In the genomic region with DNA sequence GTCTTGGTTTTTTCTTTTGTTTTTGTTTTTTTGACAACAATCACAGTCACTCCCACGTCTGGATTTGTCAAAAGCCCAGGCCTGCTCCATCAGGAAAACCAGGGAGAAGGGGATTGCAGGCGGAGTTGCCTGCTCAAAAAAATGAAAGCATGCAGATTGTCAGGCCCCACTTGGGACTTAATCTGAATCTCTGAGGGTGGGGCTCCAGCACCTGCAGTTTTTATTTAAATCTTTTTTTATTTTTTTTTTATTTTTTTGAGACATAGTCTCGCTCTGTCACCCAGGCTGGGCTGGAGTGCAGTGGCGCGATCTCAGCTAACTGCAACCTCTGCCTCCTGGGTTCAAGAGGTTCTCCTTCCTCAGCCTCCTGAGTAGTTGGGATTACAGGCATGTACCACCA, we compare ENCODE assay signal across 17 cellular contexts.
A peak's percentile ranks its signal among the peaks of the same experiment; 100 is the strongest.
DNase-seq lines count a peak whose midpoint lies in the region; ATAC-seq and TF ChIP-seq lines count a peak whose summit lies in the region.
"Had no signal": no experiment of that assay in that cellular context is flagged by ENCODE, and none has a peak within 500 bp of the region (broad histone marks: within the 10 kb centered on the region; RNA-seq: fewer than 3 reads in every experiment).

No MANE protein-coding gene starts in this region.

- H3K4me1 ChIP-seq in BLaER1 treated with 17β-estradiol and CSF1 and Interleukin-3, amounts not matched to agents 10 nM and 100 nM: peaks cover 84 to 99% (median 94%) of the 10 kb centered on the region in 10 experiments
- peaks cover 87% of the 10 kb centered on the region for H3K4me1 ChIP-seq in DOHH2 (ENCODE audit: control insufficient read depth, low read length)

- POLR2A ChIA-PET in naive thymus-derived CD8-positive, alpha-beta T cell (lab: Charles Lee): interaction anchor here (0.7 to 9.5 kb wide), 17 partner anchors 8 to 69 kb away, joined by 3 to 164 read pairs (median 8); no protein-coding TSS in a partner anchor

- no peaks in the 10 kb centered on the region for H3K9me3 ChIP-seq in BLaER1 treated with 17β-estradiol and CSF1 and Interleukin-3, amounts not matched to agents 10 nM and 100 nM (replicated peaks in 1 of 11)
- no peaks in the 10 kb centered on the region for H3K9me3 ChIP-seq in DOHH2 (ENCODE audit: control insufficient read depth, insufficient read depth, low read length)
- H3K9me3 ChIP-seq: ovary had no signal

- peak overlapping the region; percentile 81 to 95 (median 89) for H3K4me2 ChIP-seq in BLaER1 treated with 17β-estradiol and CSF1 and Interleukin-3, amounts not matched to agents 10 nM and 100 nM
- peak overlapping the region; percentile 91 for H3K4me2 ChIP-seq in DOHH2 (ENCODE audit: low read length)

- peak overlapping the region; percentile 71 for H3K27ac Mint-ChIP-seq in activated T-helper 17 cell treated with anti-CD3 and anti-CD28 coated beads, Interleukin-2, amount 50 U/mL, for 72 hours
- peak overlapping the region; percentile 95 to 100 (median 99) for H3K27ac Mint-ChIP-seq in naive thymus-derived CD8-positive, alpha-beta T cell

- H3K27me3 ChIP-seq in BLaER1 treated with 17β-estradiol and CSF1 and Interleukin-3, amounts not matched to agents 10 nM and 100 nM: no peaks in the 10 kb centered on the region
- no peaks in the 10 kb centered on the region for H3K27me3 ChIP-seq in DOHH2 (ENCODE audit: control insufficient read depth, low read length)
- H3K27me3 ChIP-seq: ovary had no signal

- no peaks in the 10 kb centered on the region for H3K9me2 ChIP-seq in DOHH2 (replicated peaks; ENCODE audit: control insufficient read depth, low read length)

- H3K4me3 ChIP-seq in BLaER1 treated with 17β-estradiol and CSF1 and Interleukin-3, amounts not matched to agents 10 nM and 100 nM: peak overlapping the region in 5 of 10 experiments; percentile 10 to 42 (median 25); a peak in 10 of 20 replicates
- H3K4me3 ChIP-seq in DOHH2 (ENCODE audit: low read length): peak overlapping the region; percentile 75
- H3K4me3 ChIP-seq: K562, ovary had no signal

- no peaks in the 10 kb centered on the region for H3K9me3 Mint-ChIP-seq in activated T-helper 17 cell treated with anti-CD3 and anti-CD28 coated beads, Interleukin-2, amount 50 U/mL, for 72 hours
- no peaks in the 10 kb centered on the region for H3K9me3 Mint-ChIP-seq in naive thymus-derived CD8-positive, alpha-beta T cell

- no peak for ATAC-seq in activated T-helper 17 cell treated with anti-CD3 and anti-CD28 coated beads, Interleukin-2, amount 50 U/mL, for 72 hours (replicated peaks)
- no peak for ATAC-seq in naive thymus-derived CD8-positive, alpha-beta T cell
- no peak for ATAC-seq in HG03175 (IDR thresholded peaks at IDR 0.05; ENCODE audit: unreplicated experiment)
- ATAC-seq: K562, Panc1 had no signal

- peak in 1 of 10 donors; percentile 30 for DNase-seq in naive thymus-derived CD8-positive, alpha-beta T cell
- DNase-seq in T1000 (lab: John Stamatoyannopoulos, UW) (no peak), posterior vena cava (ENCODE audit: low spot score) (no peak), hypothalamus (lab: John Stamatoyannopoulos, UW) (no peak)
- DNase-seq: central memory CD4-positive, alpha-beta T cell; EL; HCEC 1CT; islet precursor cell; NCI-H1417 treated with DMSO at 0.1 percent for 48 hours; NCI-H524 treated with DMSO at 0.1 percent for 48 hours; ovary had no signal

- peak overlapping the region; percentile 87 to 97 (median 94); a peak in 21 of 22 replicates for H3K27ac ChIP-seq in BLaER1 treated with 17β-estradiol and CSF1 and Interleukin-3, amounts not matched to agents 10 nM and 100 nM
- peak overlapping the region; percentile 99 for H3K27ac ChIP-seq in DOHH2 (ENCODE audit: low read depth, low read length)
- H3K27ac ChIP-seq: ovary had no signal

- H4K20me1 ChIP-seq in BLaER1 treated with 17β-estradiol and CSF1 and Interleukin-3, amounts not matched to agents 10 nM and 100 nM: no peaks in the 10 kb centered on the region
- H4K20me1 ChIP-seq in DOHH2 (ENCODE audit: control insufficient read depth, insufficient read depth, low read depth, low read length): no peaks in the 10 kb centered on the region

- H3F3A ChIP-seq in DOHH2 (ENCODE audit: control insufficient read depth, insufficient read depth): peaks cover 34% of the 10 kb centered on the region

- peaks cover 85% of the 10 kb centered on the region for H3K4me1 Mint-ChIP-seq in activated T-helper 17 cell treated with anti-CD3 and anti-CD28 coated beads, Interleukin-2, amount 50 U/mL, for 72 hours
- peaks cover 53 to 97% (median 97%) of the 10 kb centered on the region in 4 donors for H3K4me1 Mint-ChIP-seq in naive thymus-derived CD8-positive, alpha-beta T cell

- H3K27me3 Mint-ChIP-seq in activated T-helper 17 cell treated with anti-CD3 and anti-CD28 coated beads, Interleukin-2, amount 50 U/mL, for 72 hours: no peaks in the 10 kb centered on the region
- H3K27me3 Mint-ChIP-seq in naive thymus-derived CD8-positive, alpha-beta T cell: no peaks in the 10 kb centered on the region

- H3K79me2 ChIP-seq in DOHH2 (ENCODE audit: control insufficient read depth, low read length): peaks cover 81% of the 10 kb centered on the region

- H3K36me3 Mint-ChIP-seq in activated T-helper 17 cell treated with anti-CD3 and anti-CD28 coated beads, Interleukin-2, amount 50 U/mL, for 72 hours (ENCODE audit: low read depth): no peaks in the 10 kb centered on the region
- H3K36me3 Mint-ChIP-seq in naive thymus-derived CD8-positive, alpha-beta T cell: peaks cover 0 to 9% (median 8%) of the 10 kb centered on the region in 3 donors

- intact Hi-C loops in posterior vena cava (cut with DNase I): loop anchor here in 1 of 2 donors (5.0 kb wide), 1 partner anchor 1150 kb away; no protein-coding TSS in a partner anchor

- no peak for TF ChIP-seq CTCF in DOHH2 (IDR thresholded peaks at IDR 0.05; ENCODE audit: low read depth, low read length, poor library complexity, severe bottlenecking)

- peak overlapping the region; percentile 86 for H3K4me3 Mint-ChIP-seq in activated T-helper 17 cell treated with anti-CD3 and anti-CD28 coated beads, Interleukin-2, amount 50 U/mL, for 72 hours
- H3K4me3 Mint-ChIP-seq in naive thymus-derived CD8-positive, alpha-beta T cell: peak overlapping the region; percentile 56 to 87 (median 84)

- H3K36me3 ChIP-seq in BLaER1 treated with 17β-estradiol and CSF1 and Interleukin-3, amounts not matched to agents 10 nM and 100 nM: no peaks in the 10 kb centered on the region
- peaks cover 16% of the 10 kb centered on the region for H3K36me3 ChIP-seq in DOHH2 (ENCODE audit: control insufficient read depth, low read length)
- H3K36me3 ChIP-seq: ovary had no signal

- peak overlapping the region in 10 of 11 experiments; percentile 50 to 83 (median 78); a peak in 20 of 22 replicates for H3K9ac ChIP-seq in BLaER1 treated with 17β-estradiol and CSF1 and Interleukin-3, amounts not matched to agents 10 nM and 100 nM
